ENCODE assay signal across 19 cellular contexts in genomic region chr1:68571499-68571898, GRCh38.
DNase-seq lines count a peak whose midpoint lies in the region; ATAC-seq and TF ChIP-seq lines count a peak whose summit lies in the region.
"Had no signal": no experiment of that assay in that cellular context is flagged by ENCODE, and none has a peak within 500 bp of the region (broad histone marks: within the 10 kb centered on the region; RNA-seq: fewer than 3 reads in every experiment).

No MANE protein-coding gene starts in this region.

- H3K27ac ChIP-seq in brain microvascular endothelial cell (no peak overlapping the region), SJCRH30 (no peak overlapping the region)
- H3K27ac ChIP-seq: 22Rv1, BLaER1, epithelial cell of prostate, hepatocyte had no signal

- no peaks in the 10 kb centered on the region for H3K9me3 ChIP-seq in SJCRH30 (replicated peaks)
- H3K9me3 ChIP-seq: BLaER1 had no signal

- no peaks in the 10 kb centered on the region for H3K4me1 Mint-ChIP-seq in stimulated activated effector memory CD8-positive, alpha-beta T cell treated with anti-CD3 and anti-CD28 coated beads, Interleukin-12 subunit alpha, Interleukin-12 subunit beta, amount 100 ng/mL, for 72 hours
- H3K4me1 Mint-ChIP-seq: activated CD4-positive, alpha-beta memory T cell treated with anti-CD3 and anti-CD28 coated beads, Interleukin-2, amount 10 ng/mL, durations not matched to agents 7 days and 5 days; activated naive CD8-positive, alpha-beta T cell treated with anti-CD3 and anti-CD28 coated beads, Interleukin-2, amount 10 ng/mL, durations not matched to agents 7 days and 5 days had no signal

- DNase-seq in DMS 273 (lab: John Stamatoyannopoulos, UW; ENCODE audit: unreplicated experiment) (peak; percentile 15), DMS 273 treated with DMSO at 0.1 percent for 48 hours (lab: John Stamatoyannopoulos, UW) (no peak), brain microvascular endothelial cell (peak; percentile 7), foreskin fibroblast (peak; percentile 1 to 26), superior temporal gyrus (ENCODE audit: extremely low spot score) (peak; percentile 60), DMS79 (lab: John Stamatoyannopoulos, UW) (no peak), SJCRH30 (no peak)
- DNase-seq in stimulated activated effector memory CD8-positive, alpha-beta T cell treated with anti-CD3 and anti-CD28 coated beads, Interleukin-12 subunit alpha, Interleukin-12 subunit beta, amount 100 ng/mL, for 72 hours (ENCODE audit: low spot score in 2 of 2), result no peak
- DNase-seq: activated CD4-positive, alpha-beta memory T cell treated with anti-CD3 and anti-CD28 coated beads, Interleukin-2, amount 10 ng/mL, durations not matched to agents 7 days and 5 days; activated naive CD8-positive, alpha-beta T cell treated with anti-CD3 and anti-CD28 coated beads, Interleukin-2, amount 10 ng/mL, durations not matched to agents 7 days and 5 days; DMS79 treated with DMSO at 0.1 percent for 48 hours; NCI-H187; NCI-H82; trophoblast cell had no signal

- no peaks in the 10 kb centered on the region for H3K4me1 ChIP-seq in SJCRH30
- H3K4me1 ChIP-seq: BLaER1 had no signal

- peaks cover 3% of the 10 kb centered on the region for H3K9me3 Mint-ChIP-seq in stimulated activated effector memory CD8-positive, alpha-beta T cell treated with anti-CD3 and anti-CD28 coated beads, Interleukin-12 subunit alpha, Interleukin-12 subunit beta, amount 100 ng/mL, for 72 hours
- H3K9me3 Mint-ChIP-seq: activated CD4-positive, alpha-beta memory T cell treated with anti-CD3 and anti-CD28 coated beads, Interleukin-2, amount 10 ng/mL, durations not matched to agents 7 days and 5 days had no signal

- H3K36me3 Mint-ChIP-seq in stimulated activated effector memory CD8-positive, alpha-beta T cell treated with anti-CD3 and anti-CD28 coated beads, Interleukin-12 subunit alpha, Interleukin-12 subunit beta, amount 100 ng/mL, for 72 hours, result no peaks in the 10 kb centered on the region
- H3K36me3 Mint-ChIP-seq: activated naive CD8-positive, alpha-beta T cell treated with anti-CD3 and anti-CD28 coated beads, Interleukin-2, amount 10 ng/mL, durations not matched to agents 7 days and 5 days had no signal

- H3K4me3 Mint-ChIP-seq in stimulated activated effector memory CD8-positive, alpha-beta T cell treated with anti-CD3 and anti-CD28 coated beads, Interleukin-12 subunit alpha, Interleukin-12 subunit beta, amount 100 ng/mL, for 72 hours, result no peak overlapping the region
- H3K4me3 Mint-ChIP-seq: activated CD4-positive, alpha-beta memory T cell treated with anti-CD3 and anti-CD28 coated beads, Interleukin-2, amount 10 ng/mL, durations not matched to agents 7 days and 5 days; activated naive CD8-positive, alpha-beta T cell treated with anti-CD3 and anti-CD28 coated beads, Interleukin-2, amount 10 ng/mL, durations not matched to agents 7 days and 5 days had no signal

- H3K27me3 ChIP-seq in brain microvascular endothelial cell (replicated peaks) (no peaks in the 10 kb centered on the region), SJCRH30 (peaks cover 1% of the 10 kb centered on the region; the same call in 1 of the 2 replicates)
- H3K27me3 ChIP-seq: BLaER1, hepatocyte had no signal

- no peak overlapping the region for H3K27ac Mint-ChIP-seq in stimulated activated effector memory CD8-positive, alpha-beta T cell treated with anti-CD3 and anti-CD28 coated beads, Interleukin-12 subunit alpha, Interleukin-12 subunit beta, amount 100 ng/mL, for 72 hours
- H3K27ac Mint-ChIP-seq: activated CD4-positive, alpha-beta memory T cell treated with anti-CD3 and anti-CD28 coated beads, Interleukin-2, amount 10 ng/mL, durations not matched to agents 7 days and 5 days; activated naive CD8-positive, alpha-beta T cell treated with anti-CD3 and anti-CD28 coated beads, Interleukin-2, amount 10 ng/mL, durations not matched to agents 7 days and 5 days had no signal

- TF ChIP-seq CTCF in brain microvascular endothelial cell (IDR thresholded peaks at IDR 0.05; ENCODE audit: low read depth, low read length, missing control alignments) (no peak), foreskin fibroblast (IDR thresholded peaks at IDR 0.05; ENCODE audit: low read depth, low read length) (no peak)

- H3K4me3 ChIP-seq in brain microvascular endothelial cell (ENCODE audit: low read depth, low read length), result no peak overlapping the region
- H3K4me3 ChIP-seq in foreskin fibroblast (ENCODE audit: low read depth in 1 of 2, low read length in 2 of 2), result no peak overlapping the region
- H3K4me3 ChIP-seq in SJCRH30, result no peak overlapping the region
- H3K4me3 ChIP-seq: BLaER1, hepatocyte had no signal

- no peak for ATAC-seq in stimulated activated effector memory CD8-positive, alpha-beta T cell treated with anti-CD3 and anti-CD28 coated beads, Interleukin-12 subunit alpha, Interleukin-12 subunit beta, amount 100 ng/mL, for 72 hours
- ATAC-seq: HepG2 had no signal

- in situ Hi-C loops in brain microvascular endothelial cell (cut with HindIII; ENCODE audit: low pct_ligation_motif_present, low sequenced_read_pairs), result no loop called here

- H3K36me3 ChIP-seq in brain microvascular endothelial cell (replicated peaks) (no peaks in the 10 kb centered on the region), SJCRH30 (no peaks in the 10 kb centered on the region)
- H3K36me3 ChIP-seq: BLaER1 had no signal

Comparison
In these comparisons a context has a peak if more than half of its experiments do, and no peak if none do; other contexts are left out.
1. DNase-seq: peak in DMS 273 (single experiment), brain microvascular endothelial cell (single experiment), foreskin fibroblast (2 of 2) and superior temporal gyrus (single experiment); none in DMS 273 treated with DMSO at 0.1 percent for 48 hours (single experiment), stimulated activated effector memory CD8-positive, alpha-beta T cell treated with anti-CD3 and anti-CD28 coated beads, Interleukin-12 subunit alpha, Interleukin-12 subunit beta, amount 100 ng/mL, for 72 hours (0 of 2), DMS79 (single experiment) and SJCRH30 (0 of 2).